ENCODE assay signal across 16 cellular contexts in the genomic region with DNA sequence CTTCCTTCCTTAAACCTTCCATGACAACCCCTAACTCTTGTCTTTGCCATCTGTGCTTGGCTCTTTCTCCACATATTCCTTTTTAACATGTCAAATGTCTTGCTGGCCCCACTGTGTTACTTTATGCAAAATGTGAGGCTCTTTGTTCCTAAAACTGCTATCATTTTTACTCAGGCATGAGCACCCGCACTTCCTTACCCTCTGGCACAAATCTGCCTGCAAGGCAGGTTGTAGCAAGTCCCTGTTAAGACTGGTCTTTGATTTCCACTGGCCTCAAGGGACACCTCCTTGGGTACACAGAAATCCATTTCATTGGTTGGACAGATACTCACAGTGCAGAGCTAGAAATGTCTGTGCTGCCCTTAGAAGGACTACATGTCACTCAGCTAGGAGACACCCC.
"Had no signal": no experiment of that assay in that cellular context is flagged by ENCODE, and none has a peak within 500 bp of the region (broad histone marks: within the 10 kb centered on the region; RNA-seq: fewer than 3 reads in every experiment).

No MANE protein-coding gene starts in this region.

- ATAC-seq: activated CD8-positive, alpha-beta memory T cell treated with anti-CD3 and anti-CD28 coated beads, Interleukin-2, amount 10 ng/mL, durations not matched to agents 7 days and 5 days; stimulated activated naive CD8-positive, alpha-beta T cell treated with anti-CD3 and anti-CD28 coated beads, Interleukin-15, Interleukin-2, amounts not matched to agents 100 U/mL and 50 U/mL, for 24 hours had no signal

- H3K27me3 ChIP-seq: ascending aorta, tibial artery, uterus had no signal

- DNase-seq: activated B cell treated with CpG ODN at 0.5 μM for 24 hours; activated CD4-positive, alpha-beta memory T cell treated with anti-CD3 and anti-CD28 coated beads, Interleukin-2, amount 10 ng/mL, durations not matched to agents 7 days and 5 days; activated CD4-positive, alpha-beta T cell treated with anti-CD3 and anti-CD28 coated beads for 48 hours; activated CD8-positive, alpha-beta memory T cell treated with anti-CD3 and anti-CD28 coated beads, Interleukin-2, amount 10 ng/mL, durations not matched to agents 7 days and 5 days; activated naive CD4-positive, alpha-beta T cell treated with anti-CD3 and anti-CD28 coated beads for 36 hours; immature natural killer cell; kidney glomerular epithelial cell; left ventricle myocardium inferior; mammary epithelial cell; occipital lobe; stimulated activated CD4-positive, alpha-beta T cell treated with anti-CD3 and anti-CD28 coated beads, Interleukin-2, amount 100 ng/mL, for 24 hours; stimulated activated naive CD8-positive, alpha-beta T cell treated with anti-CD3 and anti-CD28 coated beads, Interleukin-15, Interleukin-2, amounts not matched to agents 100 U/mL and 50 U/mL, for 24 hours; tibial artery; uterus had no signal

- H3K36me3 ChIP-seq: ascending aorta, left ventricle myocardium inferior, tibial artery, uterus had no signal

- H3K9me3 ChIP-seq: ascending aorta, left ventricle myocardium inferior, tibial artery, uterus had no signal

- H3K27ac ChIP-seq: ascending aorta, coronary artery, left ventricle myocardium inferior, tibial artery, uterus had no signal

- H3K4me3 ChIP-seq: ascending aorta, coronary artery, left ventricle myocardium inferior, tibial artery, uterus had no signal

- H3K4me1 ChIP-seq: uterus had no signal
